Comparison of ENCODE assay signal across 2 cellular contexts in the genomic region with DNA sequence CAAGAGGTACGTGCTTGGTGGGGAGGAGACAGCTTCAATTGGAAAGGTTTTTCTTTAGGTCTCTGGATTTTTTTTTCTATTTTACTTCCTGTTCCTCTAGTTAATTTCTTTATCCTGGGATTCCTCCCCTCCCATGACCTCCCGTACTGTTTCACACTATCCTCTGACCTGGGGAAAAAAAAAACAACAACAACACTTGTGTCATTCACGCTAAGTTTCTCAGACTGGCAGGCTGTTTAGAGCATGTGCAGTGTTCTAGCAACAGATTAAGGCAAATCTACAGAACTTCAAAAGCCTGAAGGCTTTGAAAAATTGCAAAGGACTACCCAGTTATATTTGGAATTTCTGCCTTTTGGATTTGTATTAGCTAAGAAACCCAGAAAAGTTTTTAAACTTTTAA.
TF ChIP-seq lines count a peak whose summit lies in the region.

No MANE protein-coding gene starts in this region.

TF ChIP-seq in endothelial cell of umbilical vein, 7 proteins besides CTCF, POLR2A, EP300 and RAD21:
- no peak for TF ChIP-seq EZH2 (IDR thresholded peaks at IDR 0.05; ENCODE audit: borderline replicate concordance, low read depth, low read length, severe bottlenecking)
- no peak for TF ChIP-seq FOS (IDR thresholded peaks at IDR 0.05; ENCODE audit: borderline replicate concordance, insufficient read depth, low read length)
- TF ChIP-seq, protein P1, sequence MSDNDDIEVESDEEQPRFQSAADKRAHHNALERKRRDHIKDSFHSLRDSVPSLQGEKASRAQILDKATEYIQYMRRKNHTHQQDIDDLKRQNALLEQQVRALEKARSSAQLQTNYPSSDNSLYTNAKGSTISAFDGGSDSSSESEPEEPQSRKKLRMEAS (IDR thresholded peaks at IDR 0.05; ENCODE audit: insufficient read depth, insufficient read length), result no peak
- no peak for TF ChIP-seq MYC (IDR thresholded peaks at IDR 0.05; ENCODE audit: low read depth, low read length)
- TF ChIP-seq JUN (IDR thresholded peaks at IDR 0.05; ENCODE audit: borderline replicate concordance, insufficient read depth, insufficient read length, low read depth), result no peak
- no peak for TF ChIP-seq GATA2 (IDR thresholded peaks at IDR 0.05; ENCODE audit: insufficient read depth, insufficient read length, low read depth, low read length)
- TF ChIP-seq POLR2AphosphoS5 (IDR thresholded peaks at IDR 0.05; ENCODE audit: insufficient read depth, low read depth, low read length), result no peak

TF ChIP-seq in HepG2, 621 proteins besides CTCF, POLR2A, EP300 and RAD21 (continued from another document):
- no peak for TF ChIP-seq FOSL1 (CRISPR knock-in tag; IDR thresholded peaks at IDR 0.05; ENCODE audit: borderline replicate concordance)
- no peak for TF ChIP-seq ZNF724P (CRISPR knock-in tag; IDR thresholded peaks at IDR 0.05; ENCODE audit: borderline replicate concordance)
- TF ChIP-seq TGIF2 (CRISPR knock-in tag; IDR thresholded peaks at IDR 0.05), result no peak
- TF ChIP-seq ZSCAN20 (CRISPR knock-in tag; IDR thresholded peaks at IDR 0.05; ENCODE audit: borderline replicate concordance), result no peak
- TF ChIP-seq, protein P2, sequence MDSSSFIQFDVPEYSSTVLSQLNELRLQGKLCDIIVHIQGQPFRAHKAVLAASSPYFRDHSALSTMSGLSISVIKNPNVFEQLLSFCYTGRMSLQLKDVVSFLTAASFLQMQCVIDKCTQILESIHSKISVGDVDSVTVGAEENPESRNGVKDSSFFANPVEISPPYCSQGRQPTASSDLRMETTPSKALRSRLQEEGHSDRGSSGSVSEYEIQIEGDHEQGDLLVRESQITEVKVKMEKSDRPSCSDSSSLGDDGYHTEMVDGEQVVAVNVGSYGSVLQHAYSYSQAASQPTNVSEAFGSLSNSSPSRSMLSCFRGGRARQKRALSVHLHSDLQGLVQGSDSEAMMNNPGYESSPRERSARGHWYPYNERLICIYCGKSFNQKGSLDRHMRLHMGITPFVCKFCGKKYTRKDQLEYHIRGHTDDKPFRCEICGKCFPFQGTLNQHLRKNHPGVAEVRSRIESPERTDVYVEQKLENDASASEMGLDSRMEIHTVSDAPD (CRISPR knock-in tag; IDR thresholded peaks at IDR 0.05), result no peak
- TF ChIP-seq RFX3 (CRISPR knock-in tag; IDR thresholded peaks at IDR 0.05), result no peak
- TF ChIP-seq, protein P1 (IDR thresholded peaks at IDR 0.05), result no peak
- no peak for TF ChIP-seq RBAK (CRISPR knock-in tag; IDR thresholded peaks at IDR 0.05)
- no peak for TF ChIP-seq RFXAP (CRISPR knock-in tag; IDR thresholded peaks at IDR 0.05; ENCODE audit: borderline replicate concordance)
- TF ChIP-seq MTF1 (CRISPR knock-in tag; IDR thresholded peaks at IDR 0.05), result no peak
